1 cellular context compared by ENCODE assay signal in genomic region chr14:42140001-42140400, GRCh38.
TF ChIP-seq lines count a peak whose summit lies in the region.

No MANE protein-coding gene starts in this region.

TF ChIP-seq in GM23338, 12 proteins besides CTCF, POLR2A, EP300 and RAD21 (continued from another document):
- TF ChIP-seq, protein P1, sequence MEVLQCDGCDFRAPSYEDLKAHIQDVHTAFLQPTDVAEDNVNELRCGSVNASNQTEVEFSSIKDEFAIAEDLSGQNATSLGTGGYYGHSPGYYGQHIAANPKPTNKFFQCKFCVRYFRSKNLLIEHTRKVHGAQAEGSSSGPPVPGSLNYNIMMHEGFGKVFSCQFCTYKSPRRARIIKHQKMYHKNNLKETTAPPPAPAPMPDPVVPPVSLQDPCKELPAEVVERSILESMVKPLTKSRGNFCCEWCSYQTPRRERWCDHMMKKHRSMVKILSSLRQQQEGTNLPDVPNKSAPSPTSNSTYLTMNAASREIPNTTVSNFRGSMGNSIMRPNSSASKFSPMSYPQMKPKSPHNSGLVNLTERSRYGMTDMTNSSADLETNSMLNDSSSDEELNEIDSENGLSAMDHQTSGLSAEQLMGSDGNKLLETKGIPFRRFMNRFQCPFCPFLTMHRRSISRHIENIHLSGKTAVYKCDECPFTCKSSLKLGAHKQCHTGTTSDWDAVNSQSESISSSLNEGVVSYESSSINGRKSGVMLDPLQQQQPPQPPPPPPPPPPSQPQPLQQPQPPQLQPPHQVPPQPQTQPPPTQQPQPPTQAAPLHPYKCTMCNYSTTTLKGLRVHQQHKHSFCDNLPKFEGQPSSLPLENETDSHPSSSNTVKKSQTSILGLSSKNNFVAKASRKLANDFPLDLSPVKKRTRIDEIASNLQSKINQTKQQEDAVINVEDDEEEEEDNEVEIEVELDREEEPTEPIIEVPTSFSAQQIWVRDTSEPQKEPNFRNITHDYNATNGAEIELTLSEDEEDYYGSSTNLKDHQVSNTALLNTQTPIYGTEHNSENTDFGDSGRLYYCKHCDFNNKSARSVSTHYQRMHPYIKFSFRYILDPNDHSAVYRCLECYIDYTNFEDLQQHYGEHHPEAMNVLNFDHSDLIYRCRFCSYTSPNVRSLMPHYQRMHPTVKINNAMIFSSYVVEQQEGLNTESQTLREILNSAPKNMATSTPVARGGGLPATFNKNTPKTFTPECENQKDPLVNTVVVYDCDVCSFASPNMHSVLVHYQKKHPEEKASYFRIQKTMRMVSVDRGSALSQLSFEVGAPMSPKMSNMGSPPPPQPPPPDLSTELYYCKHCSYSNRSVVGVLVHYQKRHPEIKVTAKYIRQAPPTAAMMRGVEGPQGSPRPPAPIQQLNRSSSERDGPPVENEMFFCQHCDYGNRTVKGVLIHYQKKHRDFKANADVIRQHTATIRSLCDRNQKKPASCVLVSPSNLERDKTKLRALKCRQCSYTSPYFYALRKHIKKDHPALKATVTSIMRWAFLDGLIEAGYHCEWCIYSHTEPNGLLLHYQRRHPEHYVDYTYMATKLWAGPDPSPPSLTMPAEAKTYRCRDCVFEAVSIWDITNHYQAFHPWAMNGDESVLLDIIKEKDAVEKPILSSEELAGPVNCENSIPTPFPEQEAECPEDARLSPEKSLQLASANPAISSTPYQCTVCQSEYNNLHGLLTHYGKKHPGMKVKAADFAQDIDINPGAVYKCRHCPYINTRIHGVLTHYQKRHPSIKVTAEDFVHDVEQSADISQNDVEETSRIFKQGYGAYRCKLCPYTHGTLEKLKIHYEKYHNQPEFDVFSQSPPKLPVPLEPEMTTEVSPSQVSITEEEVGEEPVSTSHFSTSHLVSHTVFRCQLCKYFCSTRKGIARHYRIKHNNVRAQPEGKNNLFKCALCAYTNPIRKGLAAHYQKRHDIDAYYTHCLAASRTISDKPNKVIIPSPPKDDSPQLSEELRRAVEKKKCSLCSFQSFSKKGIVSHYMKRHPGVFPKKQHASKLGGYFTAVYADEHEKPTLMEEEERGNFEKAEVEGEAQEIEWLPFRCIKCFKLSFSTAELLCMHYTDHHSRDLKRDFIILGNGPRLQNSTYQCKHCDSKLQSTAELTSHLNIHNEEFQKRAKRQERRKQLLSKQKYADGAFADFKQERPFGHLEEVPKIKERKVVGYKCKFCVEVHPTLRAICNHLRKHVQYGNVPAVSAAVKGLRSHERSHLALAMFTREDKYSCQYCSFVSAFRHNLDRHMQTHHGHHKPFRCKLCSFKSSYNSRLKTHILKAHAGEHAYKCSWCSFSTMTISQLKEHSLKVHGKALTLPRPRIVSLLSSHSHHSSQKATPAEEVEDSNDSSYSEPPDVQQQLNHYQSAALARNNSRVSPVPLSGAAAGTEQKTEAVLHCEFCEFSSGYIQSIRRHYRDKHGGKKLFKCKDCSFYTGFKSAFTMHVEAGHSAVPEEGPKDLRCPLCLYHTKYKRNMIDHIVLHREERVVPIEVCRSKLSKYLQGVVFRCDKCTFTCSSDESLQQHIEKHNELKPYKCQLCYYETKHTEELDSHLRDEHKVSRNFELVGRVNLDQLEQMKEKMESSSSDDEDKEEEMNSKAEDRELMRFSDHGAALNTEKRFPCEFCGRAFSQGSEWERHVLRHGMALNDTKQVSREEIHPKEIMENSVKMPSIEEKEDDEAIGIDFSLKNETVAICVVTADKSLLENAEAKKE (CRISPR knock-in tag; IDR thresholded peaks at IDR 0.05), result no peak
- TF ChIP-seq CREB1 (CRISPR knock-in tag; IDR thresholded peaks at IDR 0.05; ENCODE audit: low read depth) (no peak), POLR2AphosphoS5 (IDR thresholded peaks at IDR 0.05; ENCODE audit: low read depth) (no peak), ZNF114 (CRISPR knock-in tag; IDR thresholded peaks at IDR 0.05) (no peak), NANOG (IDR thresholded peaks at IDR 0.05; ENCODE audit: borderline replicate concordance) (no peak)
